ENCODE assay signal across 1 cellular context in genomic region chr16:14285542-14286380, GRCh38.
TF ChIP-seq lines count a peak whose summit lies in the region.

No MANE protein-coding gene starts in this region.

TF ChIP-seq in HepG2, 621 proteins besides CTCF, POLR2A, EP300 and RAD21 (continued from another document and continues in another):
- TF ChIP-seq AHDC1 (CRISPR knock-in tag; IDR thresholded peaks at IDR 0.05; ENCODE audit: borderline replicate concordance) (0 out of 2 replicates have a peak, but pooled peaks have one; percentile 6), YEATS4 (CRISPR knock-in tag; IDR thresholded peaks at IDR 0.05; ENCODE audit: borderline replicate concordance) (peak; percentile 92), HMG20B (CRISPR knock-in tag; conservative IDR thresholded peaks at IDR 0.05) (no peak), FOXK1 (CRISPR knock-in tag; IDR thresholded peaks at IDR 0.05; ENCODE audit: borderline replicate concordance, low read depth) (peak; percentile 87; the same call in 1 of the 2 replicates), FOXO4 (CRISPR knock-in tag; conservative IDR thresholded peaks at IDR 0.05) (no peak), SIX1 (CRISPR knock-in tag; IDR thresholded peaks at IDR 0.05; ENCODE audit: borderline replicate concordance) (peak; percentile 85), PRPF4 (IDR thresholded peaks at IDR 0.05; ENCODE audit: low read depth, low read length, poor library complexity, severe bottlenecking) (no peak), NCOA5 (CRISPR knock-in tag; IDR thresholded peaks at IDR 0.05) (no peak), ZNF556 (CRISPR knock-in tag; IDR thresholded peaks at IDR 0.05; ENCODE audit: borderline replicate concordance) (peak; percentile 100), ASH2L (IDR thresholded peaks at IDR 0.05; ENCODE audit: insufficient read length, low read depth, low read length) (peak; percentile 100), ATAD3A (CRISPR knock-in tag; IDR thresholded peaks at IDR 0.05) (peak; percentile 75; the same call in 1 of the 2 replicates), ZNF501 (CRISPR knock-in tag; IDR thresholded peaks at IDR 0.05) (peak; percentile 96), ZNF547 (CRISPR knock-in tag; IDR thresholded peaks at IDR 0.05) (peak; percentile 96), CBX5 (CRISPR knock-in tag; IDR thresholded peaks at IDR 0.05; ENCODE audit: borderline replicate concordance) (peak; percentile 94), ARNT2 (CRISPR knock-in tag; IDR thresholded peaks at IDR 0.05; ENCODE audit: low read depth) (peak; percentile 77), NR3C1 (CRISPR knock-in tag; IDR thresholded peaks at IDR 0.05) (no peak), NKX3-1 (CRISPR knock-in tag; IDR thresholded peaks at IDR 0.05) (peak; percentile 93), ZNF563 (CRISPR knock-in tag; IDR thresholded peaks at IDR 0.05) (peak; percentile 99), ZNF362 (CRISPR knock-in tag; IDR thresholded peaks at IDR 0.05; ENCODE audit: borderline replicate concordance) (peak; percentile 90), E2F5 (CRISPR knock-in tag; conservative IDR thresholded peaks at IDR 0.05) (peak; percentile 65; the same call in 1 of the 2 replicates), HNRNPL (IDR thresholded peaks at IDR 0.05; ENCODE audit: low read depth, low read length) (0 out of 2 replicates have a peak, but pooled peaks have one; percentile 45), NONO (IDR thresholded peaks at IDR 0.05) (no peak), NONO (CRISPR knock-in tag; conservative IDR thresholded peaks at IDR 0.05) (peak; percentile 90), KDM4B (CRISPR knock-in tag; IDR thresholded peaks at IDR 0.05) (peak; percentile 84), ZNF616 (CRISPR knock-in tag; IDR thresholded peaks at IDR 0.05; ENCODE audit: low read depth) (peak; percentile 68; the same call in 1 of the 2 replicates), KDM1A (CRISPR knock-in tag; IDR thresholded peaks at IDR 0.05) (peak; percentile 89)
- TF ChIP-seq, protein P1, sequence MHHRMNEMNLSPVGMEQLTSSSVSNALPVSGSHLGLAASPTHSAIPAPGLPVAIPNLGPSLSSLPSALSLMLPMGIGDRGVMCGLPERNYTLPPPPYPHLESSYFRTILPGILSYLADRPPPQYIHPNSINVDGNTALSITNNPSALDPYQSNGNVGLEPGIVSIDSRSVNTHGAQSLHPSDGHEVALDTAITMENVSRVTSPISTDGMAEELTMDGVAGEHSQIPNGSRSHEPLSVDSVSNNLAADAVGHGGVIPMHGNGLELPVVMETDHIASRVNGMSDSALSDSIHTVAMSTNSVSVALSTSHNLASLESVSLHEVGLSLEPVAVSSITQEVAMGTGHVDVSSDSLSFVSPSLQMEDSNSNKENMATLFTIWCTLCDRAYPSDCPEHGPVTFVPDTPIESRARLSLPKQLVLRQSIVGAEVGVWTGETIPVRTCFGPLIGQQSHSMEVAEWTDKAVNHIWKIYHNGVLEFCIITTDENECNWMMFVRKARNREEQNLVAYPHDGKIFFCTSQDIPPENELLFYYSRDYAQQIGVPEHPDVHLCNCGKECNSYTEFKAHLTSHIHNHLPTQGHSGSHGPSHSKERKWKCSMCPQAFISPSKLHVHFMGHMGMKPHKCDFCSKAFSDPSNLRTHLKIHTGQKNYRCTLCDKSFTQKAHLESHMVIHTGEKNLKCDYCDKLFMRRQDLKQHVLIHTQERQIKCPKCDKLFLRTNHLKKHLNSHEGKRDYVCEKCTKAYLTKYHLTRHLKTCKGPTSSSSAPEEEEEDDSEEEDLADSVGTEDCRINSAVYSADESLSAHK (CRISPR knock-in tag; IDR thresholded peaks at IDR 0.05; ENCODE audit: borderline replicate concordance), result peak; percentile 62
- TF ChIP-seq, protein P2, sequence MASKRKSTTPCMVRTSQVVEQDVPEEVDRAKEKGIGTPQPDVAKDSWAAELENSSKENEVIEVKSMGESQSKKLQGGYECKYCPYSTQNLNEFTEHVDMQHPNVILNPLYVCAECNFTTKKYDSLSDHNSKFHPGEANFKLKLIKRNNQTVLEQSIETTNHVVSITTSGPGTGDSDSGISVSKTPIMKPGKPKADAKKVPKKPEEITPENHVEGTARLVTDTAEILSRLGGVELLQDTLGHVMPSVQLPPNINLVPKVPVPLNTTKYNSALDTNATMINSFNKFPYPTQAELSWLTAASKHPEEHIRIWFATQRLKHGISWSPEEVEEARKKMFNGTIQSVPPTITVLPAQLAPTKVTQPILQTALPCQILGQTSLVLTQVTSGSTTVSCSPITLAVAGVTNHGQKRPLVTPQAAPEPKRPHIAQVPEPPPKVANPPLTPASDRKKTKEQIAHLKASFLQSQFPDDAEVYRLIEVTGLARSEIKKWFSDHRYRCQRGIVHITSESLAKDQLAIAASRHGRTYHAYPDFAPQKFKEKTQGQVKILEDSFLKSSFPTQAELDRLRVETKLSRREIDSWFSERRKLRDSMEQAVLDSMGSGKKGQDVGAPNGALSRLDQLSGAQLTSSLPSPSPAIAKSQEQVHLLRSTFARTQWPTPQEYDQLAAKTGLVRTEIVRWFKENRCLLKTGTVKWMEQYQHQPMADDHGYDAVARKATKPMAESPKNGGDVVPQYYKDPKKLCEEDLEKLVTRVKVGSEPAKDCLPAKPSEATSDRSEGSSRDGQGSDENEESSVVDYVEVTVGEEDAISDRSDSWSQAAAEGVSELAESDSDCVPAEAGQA (IDR thresholded peaks at IDR 0.05; ENCODE audit: low read depth), result peak; percentile 66; the same call in 1 of the 2 replicates
- TF ChIP-seq, protein P2 (CRISPR knock-in tag; IDR thresholded peaks at IDR 0.05; ENCODE audit: borderline replicate concordance), result peak; percentile 71; the same call in 1 of the 2 replicates
- TF ChIP-seq, protein P3, sequence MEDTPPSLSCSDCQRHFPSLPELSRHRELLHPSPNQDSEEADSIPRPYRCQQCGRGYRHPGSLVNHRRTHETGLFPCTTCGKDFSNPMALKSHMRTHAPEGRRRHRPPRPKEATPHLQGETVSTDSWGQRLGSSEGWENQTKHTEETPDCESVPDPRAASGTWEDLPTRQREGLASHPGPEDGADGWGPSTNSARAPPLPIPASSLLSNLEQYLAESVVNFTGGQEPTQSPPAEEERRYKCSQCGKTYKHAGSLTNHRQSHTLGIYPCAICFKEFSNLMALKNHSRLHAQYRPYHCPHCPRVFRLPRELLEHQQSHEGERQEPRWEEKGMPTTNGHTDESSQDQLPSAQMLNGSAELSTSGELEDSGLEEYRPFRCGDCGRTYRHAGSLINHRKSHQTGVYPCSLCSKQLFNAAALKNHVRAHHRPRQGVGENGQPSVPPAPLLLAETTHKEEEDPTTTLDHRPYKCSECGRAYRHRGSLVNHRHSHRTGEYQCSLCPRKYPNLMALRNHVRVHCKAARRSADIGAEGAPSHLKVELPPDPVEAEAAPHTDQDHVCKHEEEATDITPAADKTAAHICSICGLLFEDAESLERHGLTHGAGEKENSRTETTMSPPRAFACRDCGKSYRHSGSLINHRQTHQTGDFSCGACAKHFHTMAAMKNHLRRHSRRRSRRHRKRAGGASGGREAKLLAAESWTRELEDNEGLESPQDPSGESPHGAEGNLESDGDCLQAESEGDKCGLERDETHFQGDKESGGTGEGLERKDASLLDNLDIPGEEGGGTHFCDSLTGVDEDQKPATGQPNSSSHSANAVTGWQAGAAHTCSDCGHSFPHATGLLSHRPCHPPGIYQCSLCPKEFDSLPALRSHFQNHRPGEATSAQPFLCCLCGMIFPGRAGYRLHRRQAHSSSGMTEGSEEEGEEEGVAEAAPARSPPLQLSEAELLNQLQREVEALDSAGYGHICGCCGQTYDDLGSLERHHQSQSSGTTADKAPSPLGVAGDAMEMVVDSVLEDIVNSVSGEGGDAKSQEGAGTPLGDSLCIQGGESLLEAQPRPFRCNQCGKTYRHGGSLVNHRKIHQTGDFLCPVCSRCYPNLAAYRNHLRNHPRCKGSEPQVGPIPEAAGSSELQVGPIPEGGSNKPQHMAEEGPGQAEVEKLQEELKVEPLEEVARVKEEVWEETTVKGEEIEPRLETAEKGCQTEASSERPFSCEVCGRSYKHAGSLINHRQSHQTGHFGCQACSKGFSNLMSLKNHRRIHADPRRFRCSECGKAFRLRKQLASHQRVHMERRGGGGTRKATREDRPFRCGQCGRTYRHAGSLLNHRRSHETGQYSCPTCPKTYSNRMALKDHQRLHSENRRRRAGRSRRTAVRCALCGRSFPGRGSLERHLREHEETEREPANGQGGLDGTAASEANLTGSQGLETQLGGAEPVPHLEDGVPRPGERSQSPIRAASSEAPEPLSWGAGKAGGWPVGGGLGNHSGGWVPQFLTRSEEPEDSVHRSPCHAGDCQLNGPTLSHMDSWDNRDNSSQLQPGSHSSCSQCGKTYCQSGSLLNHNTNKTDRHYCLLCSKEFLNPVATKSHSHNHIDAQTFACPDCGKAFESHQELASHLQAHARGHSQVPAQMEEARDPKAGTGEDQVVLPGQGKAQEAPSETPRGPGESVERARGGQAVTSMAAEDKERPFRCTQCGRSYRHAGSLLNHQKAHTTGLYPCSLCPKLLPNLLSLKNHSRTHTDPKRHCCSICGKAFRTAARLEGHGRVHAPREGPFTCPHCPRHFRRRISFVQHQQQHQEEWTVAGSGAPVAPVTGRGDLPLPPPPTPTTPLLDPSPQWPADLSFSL (CRISPR knock-in tag; IDR thresholded peaks at IDR 0.05), result no peak; the same call in 1 of the 2 replicates
